Comparison of ENCODE assay signal across 8 cellular contexts in the genomic region with DNA sequence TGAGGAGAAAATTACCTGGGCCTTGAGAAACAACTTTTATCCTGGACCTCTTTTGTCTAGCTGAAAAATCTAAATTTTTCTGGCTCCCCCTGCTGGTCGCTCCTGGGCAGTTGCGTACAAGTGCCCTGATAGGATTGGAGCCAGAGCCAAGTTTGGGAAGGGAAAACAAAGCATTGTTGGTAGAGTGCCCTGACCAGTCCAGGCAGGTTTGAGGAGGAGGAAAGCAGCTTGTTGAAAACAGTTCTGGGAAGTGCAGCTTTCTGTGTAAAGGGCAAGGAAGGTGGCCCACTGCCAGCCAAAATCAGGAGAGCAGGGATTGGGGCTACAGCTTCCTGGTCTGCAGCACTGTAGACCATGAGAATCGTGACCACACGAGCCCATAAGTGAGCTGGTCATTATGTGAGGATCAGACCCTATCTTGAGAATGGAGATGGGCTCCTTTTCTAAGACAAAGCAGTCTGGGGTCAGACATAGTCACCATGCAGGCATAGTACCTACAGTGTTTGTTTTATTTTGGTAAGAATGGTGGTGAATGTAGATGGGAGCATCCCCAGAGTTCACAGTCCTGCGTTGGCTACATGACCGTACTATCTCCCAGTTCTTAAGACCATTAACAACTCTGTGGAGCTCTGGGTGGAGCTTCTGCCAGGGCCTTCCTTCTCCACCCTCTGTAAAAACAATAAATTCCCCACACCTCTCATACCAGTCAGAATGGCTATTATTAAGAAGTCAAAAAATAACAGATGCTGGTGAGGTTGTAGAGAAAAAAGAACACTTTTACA. TPM values are rescaled to one million over a fixed set of nuclear protein-coding genes. Genes with fewer than 3 reads are reported as not detected.
DNase-seq lines count a peak whose midpoint lies in the region; ATAC-seq, FAIRE-seq and TF ChIP-seq lines count a peak whose summit lies in the region.

No MANE protein-coding gene starts in this region.

- no peaks in the 10 kb centered on the region for H4K20me1 ChIP-seq in endothelial cell of umbilical vein (replicated peaks; ENCODE audit: control insufficient read depth, extremely low read depth, insufficient read depth, low read length)

- FAIRE-seq in endothelial cell of umbilical vein (lab: Jason Lieb, UNC) = peak; percentile 86

- no peak overlapping the region for H3K4me2 ChIP-seq in endothelial cell of umbilical vein (ENCODE audit: insufficient read depth, low read length)

- no peaks in the 10 kb centered on the region for H3K27me3 ChIP-seq in endothelial cell of umbilical vein (ENCODE audit: control insufficient read depth in 2 of 2, insufficient read depth in 2 of 2, low read length in 2 of 2)

- no peak for TF ChIP-seq POLR2A in endothelial cell of umbilical vein (IDR thresholded peaks at IDR 0.05; ENCODE audit: low read depth, low read length)

- ATAC-seq in HG02973 (IDR thresholded peaks at IDR 0.05; ENCODE audit: unreplicated experiment) = no peak

- TF ChIP-seq CTCF in endothelial cell of umbilical vein (IDR thresholded peaks at IDR 0.05; ENCODE audit: extremely low read depth in 1 of 2, insufficient read depth in 1 of 2, low read depth in 1 of 2, low read length in 2 of 2) = peak; percentile 84 to 86

- H3K9me3 ChIP-seq in endothelial cell of umbilical vein (replicated peaks; ENCODE audit: control insufficient read depth, insufficient read depth, low read length) = no peaks in the 10 kb centered on the region

- dilution Hi-C loops in endothelial cell of umbilical vein (cut with MboI; ENCODE audit: extremely low pct_ligation_motif_present, low sequenced_read_pairs) = no loop called here

- H3K36me3 ChIP-seq in endothelial cell of umbilical vein (ENCODE audit: control insufficient read depth in 2 of 2, extremely low read depth in 1 of 2, insufficient read depth in 2 of 2, low read length in 2 of 2) = no peaks in the 10 kb centered on the region

- H3K9me1 ChIP-seq in endothelial cell of umbilical vein (replicated peaks; ENCODE audit: control insufficient read depth, extremely low read depth, insufficient read depth, low read length) = no peaks in the 10 kb centered on the region

- H3K4me3 ChIP-seq in endothelial cell of umbilical vein (replicated peaks in 1 of 3; ENCODE audit: insufficient read depth in 1 of 3, low read depth in 1 of 3, low read length in 3 of 3) = no peak overlapping the region

- no TSS peak for BruUV-seq in endothelial cell of umbilical vein (replicated peaks; lab: Mats Ljungman, UMichigan)

- CTCF ChIA-PET in endothelial cell of umbilical vein (lab: Charles Lee) = interaction anchor here (0.6 to 2.7 kb wide), 32 partner anchors 8 to 205 kb away, joined by 3 to 79 read pairs (median 6); a partner anchor contains a TSS

- no peaks in the 10 kb centered on the region for H3K79me2 ChIP-seq in endothelial cell of umbilical vein (ENCODE audit: control insufficient read depth, insufficient read depth, low read length)

- intact Hi-C loops in endothelial cell of umbilical vein (cut with micrococcal nuclease) = loop anchor here (1.0 to 2.0 kb wide), 2 partner anchors 21 to 115 kb away; a partner anchor contains a TSS

- H3K4me1 ChIP-seq in endothelial cell of umbilical vein (ENCODE audit: control insufficient read depth, extremely low read depth, insufficient read depth, low read length) = peaks cover 2% of the 10 kb centered on the region

- POLR2A ChIA-PET in endothelial cell of umbilical vein (lab: Charles Lee) = interaction anchor here (1.3 kb wide), 1 partner anchor 21 kb away, joined by 6 read pairs; a partner anchor contains a TSS

- no peak overlapping the region for H3K27ac ChIP-seq in endothelial cell of umbilical vein (ENCODE audit: insufficient read depth, low read depth, low read length)

- DNase-seq in activated gamma-delta T cell treated with Interleukin-2 at 50 U/mL for 16 hours (peak; percentile 73), activated gamma-delta T cell (lab: John Stamatoyannopoulos, UW) (no peak), NCI-H526 (lab: John Stamatoyannopoulos, UW) (peak; percentile 9 to 78), endothelial cell of umbilical vein (ENCODE audit: low read depth, low spot score) (peak; percentile 88), medulla oblongata (ENCODE audit: extremely low spot score) (peak; percentile 87)
- peak; percentile 72 for DNase-seq in activated CD8-positive, alpha-beta memory T cell treated with anti-CD3 and anti-CD28 coated beads, Interleukin-2, amount 50 U/mL, for 4 hours
- DNase-seq in stimulated activated CD8-positive, alpha-beta memory T cell treated with anti-CD3 and anti-CD28 coated beads, Interleukin-15, amount 100 ng/mL, for 1 hour (ENCODE audit: low read depth) = peak; percentile 59

- H3K9ac ChIP-seq in endothelial cell of umbilical vein (replicated peaks; ENCODE audit: extremely low read depth, insufficient read depth, low read length) = no peak overlapping the region

- H2AFZ ChIP-seq in endothelial cell of umbilical vein (ENCODE audit: low read depth, low read length) = peak overlapping the region; percentile 65

TF ChIP-seq in endothelial cell of umbilical vein, 7 proteins besides CTCF, POLR2A, EP300 and RAD21:
- TF ChIP-seq JUN (IDR thresholded peaks at IDR 0.05; ENCODE audit: borderline replicate concordance, insufficient read depth, insufficient read length, low read depth) (no peak), POLR2AphosphoS5 (IDR thresholded peaks at IDR 0.05; ENCODE audit: insufficient read depth, low read depth, low read length) (no peak), FOS (IDR thresholded peaks at IDR 0.05; ENCODE audit: borderline replicate concordance, insufficient read depth, low read length) (no peak), GATA2 (IDR thresholded peaks at IDR 0.05; ENCODE audit: insufficient read depth, insufficient read length, low read depth, low read length) (no peak), EZH2 (IDR thresholded peaks at IDR 0.05; ENCODE audit: borderline replicate concordance, low read depth, low read length, severe bottlenecking) (no peak), MYC (IDR thresholded peaks at IDR 0.05; ENCODE audit: low read depth, low read length) (no peak)
- TF ChIP-seq, protein P1, sequence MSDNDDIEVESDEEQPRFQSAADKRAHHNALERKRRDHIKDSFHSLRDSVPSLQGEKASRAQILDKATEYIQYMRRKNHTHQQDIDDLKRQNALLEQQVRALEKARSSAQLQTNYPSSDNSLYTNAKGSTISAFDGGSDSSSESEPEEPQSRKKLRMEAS (IDR thresholded peaks at IDR 0.05; ENCODE audit: insufficient read depth, insufficient read length) = no peak

RNA-seq across cellular contexts. Expression of a gene that starts 21.3 kb away (rescaled TPM):
- total RNA-seq in endothelial cell of umbilical vein = 7.7 and 8.4 TPM in 2 replicates
- polyA plus RNA-seq in endothelial cell of umbilical vein = 11.1 and 13.2 TPM in 2 replicates
- polyA plus RNA-seq in endothelial cell of umbilical vein (2011; cell fraction: cytosol; rRNA removed) = 9.5 and 12.6 TPM in 2 replicates
- 8.8 TPM in 2 replicates for polyA plus RNA-seq in endothelial cell of umbilical vein (2011; cell fraction: nucleus; rRNA removed)
- polyA plus RNA-seq in endothelial cell of umbilical vein (2012) = 12.8 and 19.8 TPM in 2 replicates
- 10.6 and 10.9 TPM in 2 replicates for polyA minus RNA-seq in endothelial cell of umbilical vein
- polyA minus RNA-seq in endothelial cell of umbilical vein (2011; cell fraction: cytosol; rRNA and poly(A)+ RNA removed) = 1.0 TPM
- 7.2 and 7.8 TPM in 2 replicates for polyA minus RNA-seq in endothelial cell of umbilical vein (2011; cell fraction: nucleus; rRNA and poly(A)+ RNA removed)

RNA-seq across cellular contexts. Expression of a gene that starts 32.6 kb away (rescaled TPM):
- total RNA-seq in endothelial cell of umbilical vein = 22.9 and 23.7 TPM in 2 replicates
- 19.7 and 20.5 TPM in 2 replicates for polyA plus RNA-seq in endothelial cell of umbilical vein
- 14.7 and 14.8 TPM in 2 replicates for polyA plus RNA-seq in endothelial cell of umbilical vein (2011; cell fraction: cytosol; rRNA removed)
- polyA plus RNA-seq in endothelial cell of umbilical vein (2011; cell fraction: nucleus; rRNA removed) = 21.5 and 24.5 TPM in 2 replicates
- 14.9 TPM in 2 replicates for polyA plus RNA-seq in endothelial cell of umbilical vein (2012)
- polyA minus RNA-seq in endothelial cell of umbilical vein = 30.2 TPM in 2 replicates
- polyA minus RNA-seq in endothelial cell of umbilical vein (2011; cell fraction: cytosol; rRNA and poly(A)+ RNA removed) = 20.6 TPM
- 15.8 and 20.4 TPM in 2 replicates for polyA minus RNA-seq in endothelial cell of umbilical vein (2011; cell fraction: nucleus; rRNA and poly(A)+ RNA removed)
